ENCODE assay signal across 8 cellular contexts in the genomic region with DNA sequence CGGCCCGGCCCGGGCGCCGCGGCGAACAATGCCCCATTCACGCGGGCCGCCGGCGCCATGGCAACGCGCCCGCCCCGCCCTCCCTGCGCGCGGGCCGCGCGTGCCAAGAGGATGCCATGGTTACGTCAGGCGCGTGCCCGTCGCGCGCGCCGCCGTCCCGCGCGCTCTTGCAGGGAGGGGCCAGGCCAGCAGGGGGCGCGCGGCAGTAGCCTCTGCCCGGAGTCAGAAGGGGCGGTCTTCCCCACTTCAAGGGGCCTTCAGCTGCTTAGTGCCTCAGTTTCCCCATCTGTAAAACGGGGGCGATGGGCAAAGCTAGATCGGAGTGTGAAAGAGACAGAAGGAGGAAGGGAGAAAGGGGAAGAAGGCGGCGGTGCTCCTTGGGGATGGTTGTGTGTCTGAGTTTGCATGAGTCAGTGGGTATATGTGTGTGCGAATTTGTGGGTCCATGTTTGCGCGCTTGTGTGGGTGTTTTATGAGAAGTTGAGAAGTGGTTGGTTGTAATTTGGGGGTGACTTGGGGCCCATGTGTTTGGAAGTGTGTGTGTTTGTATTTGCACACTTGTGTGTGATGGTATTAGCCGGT. TPM values are rescaled to one million over a fixed set of nuclear protein-coding genes. Genes with fewer than 3 reads are reported as not detected.
A peak's percentile ranks its signal among the peaks of the same experiment; 100 is the strongest.
DNase-seq lines count a peak whose midpoint lies in the region; ATAC-seq and TF ChIP-seq lines count a peak whose summit lies in the region.

No MANE protein-coding gene starts in this region.

- DNase-seq in BE2C, result peak; percentile 83
- DNase-seq in H4 (ENCODE audit: low spot score), result peak; percentile 47
- DNase-seq in NCI-H446 (lab: John Stamatoyannopoulos, UW), result peak; percentile 56 to 92
- DNase-seq in activated CD4-positive, alpha-beta T cell treated with anti-CD3 and anti-CD28 coated beads, Interleukin-2, amount 50 U/mL, for 24 hours (ENCODE audit: low read depth in 1 of 2, low spot score in 1 of 2), result peak; percentile 62 to 75
- DNase-seq in dermis blood vessel endothelial cell, result peak; percentile 88
- DNase-seq in lung (ENCODE audit: low spot score), result peak; percentile 69
- peak; percentile 68 to 79 (median 73) for DNase-seq in stimulated activated CD4-positive, alpha-beta T cell treated with anti-CD3 and anti-CD28 coated beads, TNF-alpha, amount 100 ng/mL, for 24 hours (ENCODE audit: low read depth in 3 of 3)

- H3K9me3 ChIP-seq in BE2C (no peaks in the 10 kb centered on the region), lung (ENCODE audit: control insufficient read depth in 2 of 2, insufficient read depth in 1 of 2, low read length in 1 of 2) (no peaks in the 10 kb centered on the region)

- H3K27ac ChIP-seq in lung (ENCODE audit: low read depth in 1 of 2, low read length in 1 of 2), result no peak overlapping the region

- H3K27me3 ChIP-seq in BE2C (no peaks in the 10 kb centered on the region), lung (ENCODE audit: control insufficient read depth, insufficient read depth) (no peaks in the 10 kb centered on the region)

- H3K4me3 ChIP-seq in BE2C (ENCODE audit: low read depth, low read length) (peak overlapping the region; percentile 57), lung (no peak overlapping the region)

- no peaks in the 10 kb centered on the region; the same call in 1 of the 2 replicates for H3K4me1 ChIP-seq in BE2C
- H3K4me1 ChIP-seq in lung (ENCODE audit: control insufficient read depth in 2 of 2, insufficient read depth in 2 of 2, low read length in 2 of 2), result peaks cover 0 to 3% of the 10 kb centered on the region in 2 donors

- 9 to 13% methylated on average over 35 to 49 of the region's 49 CpGs for WGBS in lung, 2 donors

- ATAC-seq in lung (ENCODE audit: insufficient read depth, low FRiP score) (peak; percentile 81), GM21576 (IDR thresholded peaks at IDR 0.05; ENCODE audit: unreplicated experiment) (no peak)

- H3K36me3 ChIP-seq in BE2C (no peaks in the 10 kb centered on the region), lung (ENCODE audit: control insufficient read depth in 2 of 2, insufficient read depth in 2 of 2, low read length in 2 of 2) (no peaks in the 10 kb centered on the region)

- TF ChIP-seq CTCF in BE2C (IDR thresholded peaks at IDR 0.05; ENCODE audit: low read depth, low read length) (peak; percentile 80), lung (IDR thresholded peaks at IDR 0.05; ENCODE audit: control extremely low read depth, extremely low read depth) (peak; percentile 86)

RNA-seq across cellular contexts. Expression of a gene that starts 11.6 kb away (rescaled TPM):
- polyA plus RNA-seq in BE2C (2012; ENCODE audit: insufficient read depth, insufficient read length, low read depth), result 34.1 TPM
- total RNA-seq in H4 (2014; rRNA removed; shearing (Covaris generic)), result 9.6 and 13.8 TPM in 2 replicates
- total RNA-seq in dermis blood vessel endothelial cell, result 12.6 and 23.7 TPM in 2 replicates
- 100 to 1,000 TPM; 129 to 190 TPM for total RNA-seq in lung
- polyA plus RNA-seq in lung, result 10 to 100 TPM; 26.0 to 50.5 TPM

RNA-seq across cellular contexts. Expression of a gene that starts 14.3 kb away (rescaled TPM):
- polyA plus RNA-seq in BE2C (2012; ENCODE audit: insufficient read depth, insufficient read length, low read depth), result 0.25 TPM
- 0.06 TPM in 1 of 2 replicates, not detected in the other for total RNA-seq in H4 (2014; rRNA removed; shearing (Covaris generic))
- total RNA-seq in dermis blood vessel endothelial cell (0.09 and 0.17 TPM in 2 replicates), lung (under 1 TPM; 0.20 to 0.25 TPM)
- under 1 TPM; 0.01 to 0.14 TPM for polyA plus RNA-seq in lung

RNA-seq across cellular contexts. Expression of a gene that starts 26.6 kb away (rescaled TPM):
- 314 TPM for polyA plus RNA-seq in BE2C (2012; ENCODE audit: insufficient read depth, insufficient read length, low read depth)
- 46.3 and 47.4 TPM in 2 replicates for total RNA-seq in H4 (2014; rRNA removed; shearing (Covaris generic))
- total RNA-seq in dermis blood vessel endothelial cell (19.5 and 20.6 TPM in 2 replicates), lung (10 to 100 TPM; 14.9 to 22.6 TPM)
- polyA plus RNA-seq in lung, result 10 to 100 TPM; 50.0 to 69.0 TPM

RNA-seq across cellular contexts. Expression of a gene that starts 38.0 kb away (rescaled TPM):
- polyA plus RNA-seq in BE2C (2012; ENCODE audit: insufficient read depth, insufficient read length, low read depth), result 407 TPM
- total RNA-seq in H4 (2014; rRNA removed; shearing (Covaris generic)), result 209 and 217 TPM in 2 replicates
- total RNA-seq in dermis blood vessel endothelial cell (52.9 and 98.1 TPM in 2 replicates), lung (100 to 1,000 TPM in 1 of 2 donors, 10 to 100 TPM in 1; 79.7 to 122 TPM)
- polyA plus RNA-seq in lung, result 100 to 1,000 TPM; 112 to 186 TPM

RNA-seq across cellular contexts. Expression of a gene that starts 45.2 kb away (rescaled TPM):
- 1,011 TPM for polyA plus RNA-seq in BE2C (2012; ENCODE audit: insufficient read depth, insufficient read length, low read depth)
- total RNA-seq in H4 (2014; rRNA removed; shearing (Covaris generic)), result 1,463 and 1,526 TPM in 2 replicates
- total RNA-seq in dermis blood vessel endothelial cell, result 1,244 and 1,415 TPM in 2 replicates
- 1,000 to 10,000 TPM in 1 of 2 donors, 100 to 1,000 TPM in 1; 479 to 1,551 TPM for total RNA-seq in lung
- 1,000 to 10,000 TPM in 1 of 2 donors, 100 to 1,000 TPM in 1; 415 to 1,123 TPM for polyA plus RNA-seq in lung
